Comparison of ENCODE assay signal across 18 cellular contexts in genomic region chr3:126146034-126146433, GRCh38. TPM values are rescaled to one million over a fixed set of nuclear protein-coding genes. Genes with fewer than 3 reads are reported as not detected.
"Had no signal": no experiment of that assay in that cellular context is flagged by ENCODE, and none has a peak within 500 bp of the region (broad histone marks: within the 10 kb centered on the region; RNA-seq: fewer than 3 reads in every experiment).

No MANE protein-coding gene starts in this region.

- H3K27ac Mint-ChIP-seq: activated CD4-positive, alpha-beta T cell treated with anti-CD3 and anti-CD28 coated beads for 36 hours; activated naive CD4-positive, alpha-beta T cell treated with anti-CD3 and anti-CD28 coated beads for 36 hours; activated naive CD8-positive, alpha-beta T cell treated with anti-CD3 and anti-CD28 coated beads, Interleukin-2, amount 50 U/mL, for 24 hours; memory B cell; natural killer cell treated with Interleukin-12 subunit alpha and Interleukin-12 subunit beta and Interleukin-15 and Interleukin-18, amount 100 ng/mL, for 72 hours; stimulated activated memory B cell treated with anti-CD40 and anti-IgM and Interleukin-4, amounts not matched to agents 10 μg/mL and 1 μg/mL and 100 μg/mL, for 72 hours had no signal

- H3K27me3 ChIP-seq: gastrocnemius medialis, uterus had no signal

- H3K9me3 Mint-ChIP-seq: activated naive CD4-positive, alpha-beta T cell treated with anti-CD3 and anti-CD28 coated beads for 36 hours; activated naive CD8-positive, alpha-beta T cell treated with anti-CD3 and anti-CD28 coated beads, Interleukin-2, amount 50 U/mL, for 24 hours; memory B cell; natural killer cell treated with Interleukin-12 subunit alpha and Interleukin-12 subunit beta and Interleukin-15 and Interleukin-18, amount 100 ng/mL, for 72 hours; stimulated activated memory B cell treated with anti-CD40 and anti-IgM and Interleukin-4, amounts not matched to agents 10 μg/mL and 1 μg/mL and 100 μg/mL, for 72 hours had no signal

- H3K27ac ChIP-seq: gastrocnemius medialis, left lung, psoas muscle, uterus, WERI-Rb-1 had no signal

- H3K4me1 ChIP-seq: gastrocnemius medialis, left lung, psoas muscle, uterus had no signal

- H3K27me3 Mint-ChIP-seq: memory B cell had no signal

- H3K9me3 ChIP-seq: gastrocnemius medialis, left lung, psoas muscle, uterus had no signal

- H3K36me3 ChIP-seq: left lung, uterus, WERI-Rb-1 had no signal

- FAIRE-seq: islet of Langerhans had no signal

- ATAC-seq: activated CD4-positive, alpha-beta T cell treated with anti-CD3 and anti-CD28 coated beads for 36 hours; activated naive CD8-positive, alpha-beta T cell treated with anti-CD3 and anti-CD28 coated beads, Interleukin-2, amount 50 U/mL, for 24 hours; gastrocnemius medialis; left lung; psoas muscle; SK-N-SH treated with all-trans-retinoic acid at 6 μM for 48 hours had no signal

- H3K4me1 Mint-ChIP-seq: activated CD4-positive, alpha-beta T cell treated with anti-CD3 and anti-CD28 coated beads for 36 hours; activated naive CD8-positive, alpha-beta T cell treated with anti-CD3 and anti-CD28 coated beads, Interleukin-2, amount 50 U/mL, for 24 hours; memory B cell; stimulated activated memory B cell treated with anti-CD40 and anti-IgM and Interleukin-4, amounts not matched to agents 10 μg/mL and 1 μg/mL and 100 μg/mL, for 72 hours had no signal

- H3K36me3 Mint-ChIP-seq: memory B cell; natural killer cell treated with Interleukin-12 subunit alpha and Interleukin-12 subunit beta and Interleukin-15 and Interleukin-18, amount 100 ng/mL, for 72 hours; stimulated activated memory B cell treated with anti-CD40 and anti-IgM and Interleukin-4, amounts not matched to agents 10 μg/mL and 1 μg/mL and 100 μg/mL, for 72 hours had no signal

- DNase-seq: activated CD4-positive, alpha-beta T cell treated with anti-CD3 and anti-CD28 coated beads for 36 hours; activated naive CD4-positive, alpha-beta T cell treated with anti-CD3 and anti-CD28 coated beads for 36 hours; activated naive CD8-positive, alpha-beta T cell treated with anti-CD3 and anti-CD28 coated beads, Interleukin-2, amount 50 U/mL, for 24 hours; activated T-cell treated with anti-CD3 and anti-CD28 coated beads for 4 hours; cerebellar nuclear complex; gastrocnemius medialis; occipital lobe; stimulated activated CD4-positive, alpha-beta T cell treated with anti-CD3 and anti-CD28 coated beads, Interleukin-12 subunit alpha, Interleukin-12 subunit beta, amount 100 ng/mL, for 4 hours; WERI-Rb-1 had no signal

- H3K4me3 ChIP-seq: gastrocnemius medialis, left lung, psoas muscle, uterus had no signal

- H3K4me3 Mint-ChIP-seq: activated CD4-positive, alpha-beta T cell treated with anti-CD3 and anti-CD28 coated beads for 36 hours; activated naive CD4-positive, alpha-beta T cell treated with anti-CD3 and anti-CD28 coated beads for 36 hours; activated naive CD8-positive, alpha-beta T cell treated with anti-CD3 and anti-CD28 coated beads, Interleukin-2, amount 50 U/mL, for 24 hours; memory B cell; natural killer cell treated with Interleukin-12 subunit alpha and Interleukin-12 subunit beta and Interleukin-15 and Interleukin-18, amount 100 ng/mL, for 72 hours; stimulated activated memory B cell treated with anti-CD40 and anti-IgM and Interleukin-4, amounts not matched to agents 10 μg/mL and 1 μg/mL and 100 μg/mL, for 72 hours had no signal

RNA-seq across cellular contexts. Expression of gene ALDH1L1, which starts 34.4 kb away (rescaled TPM):
- total RNA-seq: activated naive CD4-positive, alpha-beta T cell treated with anti-CD3 and anti-CD28 coated beads for 36 hours; dermis microvascular lymphatic vessel endothelial cell; natural killer cell treated with Interleukin-12 subunit alpha and Interleukin-12 subunit beta and Interleukin-15 and Interleukin-18, amount 100 ng/mL, for 72 hours had no signal
